ENCODE assay signal across 24 cellular contexts in the genomic region with DNA sequence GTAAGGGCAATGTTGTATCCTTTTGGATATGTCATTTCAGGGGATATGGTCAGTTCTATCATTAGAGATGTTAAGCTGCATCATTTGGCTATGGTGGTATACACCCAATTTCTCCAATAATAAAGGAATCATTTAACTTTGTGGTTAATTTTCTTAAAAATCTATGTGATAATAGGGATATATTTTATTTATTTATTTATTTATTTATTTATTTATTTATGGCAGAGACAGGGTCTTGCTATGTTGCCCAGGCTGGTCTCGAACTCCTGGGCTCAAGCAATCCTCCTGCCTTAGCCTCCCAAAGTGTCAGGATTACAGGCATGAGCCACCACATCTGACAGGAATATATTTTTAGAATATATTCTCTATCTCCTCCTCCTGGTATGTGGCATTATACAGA.
"Had no signal": no experiment of that assay in that cellular context is flagged by ENCODE, and none has a peak within 500 bp of the region (broad histone marks: within the 10 kb centered on the region; RNA-seq: fewer than 3 reads in every experiment).

No MANE protein-coding gene starts in this region.

- H3K9me3 Mint-ChIP-seq: dendritic cell treated with granulocyte-macrophage colony-stimulating factor and Interleukin-4, amounts not matched to agents 40 ng/mL and 50 ng/mL, for 4 days; effector memory CD8-positive, alpha-beta T cell; endodermal cell; mesothelial cell of epicardium; naive B cell had no signal

- DNase-seq: colonic mucosa; cortex of kidney; effector CD8-positive, alpha-beta T cell; effector memory CD8-positive, alpha-beta T cell; endodermal cell; erythroblast; esophagus squamous epithelium; foreskin melanocyte; gastrocnemius medialis; glutamatergic neuron; head of caudate nucleus; heart right ventricle; hippocampal formation; left cardiac atrium; left lung; left ventricle myocardium superior; lower lobe of right lung; mesenchymal stem cell; mucosa of descending colon; naive B cell had no signal

- H3K36me3 Mint-ChIP-seq: mesothelial cell of epicardium had no signal

- ATAC-seq: effector memory CD8-positive, alpha-beta T cell; esophagus mucosa; gastrocnemius medialis; heart right ventricle; left cardiac atrium; left ventricle myocardium superior; lower lobe of right lung; mucosa of descending colon had no signal

- H3K4me1 ChIP-seq: colonic mucosa, esophagus squamous epithelium, gastrocnemius medialis, heart right ventricle, left lung, lower lobe of right lung had no signal

- H3K36me3 ChIP-seq: colonic mucosa, esophagus squamous epithelium, gastrocnemius medialis, heart right ventricle, left lung, lower lobe of right lung had no signal

- H3K27me3 ChIP-seq: colonic mucosa, esophagus squamous epithelium, gastrocnemius medialis, heart right ventricle, left lung had no signal

- FAIRE-seq: endometrium had no signal

- H3K27ac Mint-ChIP-seq: dendritic cell treated with granulocyte-macrophage colony-stimulating factor and Interleukin-4, amounts not matched to agents 40 ng/mL and 50 ng/mL, for 4 days; effector memory CD8-positive, alpha-beta T cell; endodermal cell; mesothelial cell of epicardium; naive B cell had no signal

- H3K4me1 Mint-ChIP-seq: endodermal cell, mesothelial cell of epicardium, naive B cell had no signal

- H3K4me3 ChIP-seq: colonic mucosa, esophagus squamous epithelium, gastrocnemius medialis, heart right ventricle, left lung, lower lobe of right lung, mucosa of descending colon had no signal

- H3K9me3 ChIP-seq: colonic mucosa, esophagus squamous epithelium, gastrocnemius medialis, heart right ventricle, left lung, lower lobe of right lung, mucosa of descending colon had no signal

- H3K4me3 Mint-ChIP-seq: dendritic cell treated with granulocyte-macrophage colony-stimulating factor and Interleukin-4, amounts not matched to agents 40 ng/mL and 50 ng/mL, for 4 days; effector memory CD8-positive, alpha-beta T cell; endodermal cell; mesothelial cell of epicardium; naive B cell had no signal

- H3K27ac ChIP-seq: colonic mucosa, esophagus squamous epithelium, gastrocnemius medialis, heart right ventricle, left lung, lower lobe of right lung had no signal

- H3K27me3 Mint-ChIP-seq: dendritic cell treated with granulocyte-macrophage colony-stimulating factor and Interleukin-4, amounts not matched to agents 40 ng/mL and 50 ng/mL, for 4 days; effector memory CD8-positive, alpha-beta T cell; naive B cell had no signal
